Comparison of ENCODE assay signal across 19 cellular contexts in the genomic region with DNA sequence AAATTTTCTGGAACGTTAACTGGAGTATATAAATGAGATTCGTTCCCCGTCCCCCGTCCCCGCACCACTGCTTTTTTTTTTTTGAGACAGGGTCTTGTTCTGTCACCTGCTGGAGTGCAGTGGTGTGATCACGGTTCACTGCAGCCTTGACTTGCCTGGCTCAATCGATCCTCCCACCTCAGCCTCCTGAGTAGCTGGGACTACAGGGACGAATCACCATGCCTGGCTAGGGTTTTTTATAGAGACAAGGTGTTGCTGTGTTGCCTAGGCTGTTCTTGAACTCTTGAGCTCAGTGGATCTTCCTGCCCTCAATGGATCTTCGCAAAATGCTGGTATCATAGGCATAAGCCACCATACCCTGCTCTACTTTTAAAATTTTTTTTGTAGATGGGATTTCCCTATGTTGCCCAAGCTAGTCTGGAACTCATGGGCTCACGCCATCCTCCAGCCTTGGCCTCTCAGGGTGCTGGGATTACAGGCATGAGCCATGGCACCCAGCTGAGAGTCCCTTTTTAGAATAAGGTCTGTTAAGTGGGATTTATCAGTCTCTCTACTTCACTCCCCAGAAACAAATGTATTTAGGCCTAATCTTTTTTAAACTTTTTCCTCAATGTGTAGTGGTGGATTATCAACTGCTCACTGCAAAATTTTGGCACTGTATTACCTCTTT.
DNase-seq lines count a peak whose midpoint lies in the region; ATAC-seq, FAIRE-seq and TF ChIP-seq lines count a peak whose summit lies in the region.
"Had no signal": no experiment of that assay in that cellular context is flagged by ENCODE, and none has a peak within 500 bp of the region (broad histone marks: within the 10 kb centered on the region; RNA-seq: fewer than 3 reads in every experiment).

No MANE protein-coding gene starts in this region.

- no peak overlapping the region for H3K27ac Mint-ChIP-seq in CD4-positive, alpha-beta T cell
- no peak overlapping the region for H3K27ac Mint-ChIP-seq in HFFc6
- peak overlapping the region; percentile 48 for H3K27ac Mint-ChIP-seq in dendritic cell treated with granulocyte-macrophage colony-stimulating factor and Interleukin-4, amounts not matched to agents 40 ng/mL and 50 ng/mL, for 4 days
- H3K27ac Mint-ChIP-seq: memory B cell had no signal

- no peaks in the 10 kb centered on the region for H3K27me3 Mint-ChIP-seq in CD4-positive, alpha-beta T cell
- peaks cover 2% of the 10 kb centered on the region; the same call in 1 of the 2 replicates for H3K27me3 Mint-ChIP-seq in HFFc6 (ENCODE audit: insufficient read depth)
- no peaks in the 10 kb centered on the region for H3K27me3 Mint-ChIP-seq in dendritic cell treated with granulocyte-macrophage colony-stimulating factor and Interleukin-4, amounts not matched to agents 40 ng/mL and 50 ng/mL, for 4 days
- H3K27me3 Mint-ChIP-seq: memory B cell had no signal

- POLR2A ChIA-PET in CD4-positive, alpha-beta T cell (lab: Charles Lee): no interaction called here

- H3K9me3 ChIP-seq in CD4-positive, alpha-beta T cell (ENCODE audit: control insufficient read depth, low read length): no peaks in the 10 kb centered on the region
- no peaks in the 10 kb centered on the region for H3K9me3 ChIP-seq in ovary

- TF ChIP-seq POLR2A in ovary (IDR thresholded peaks at IDR 0.05): no peak

- TF ChIP-seq CTCF in CD4-positive, alpha-beta T cell (IDR thresholded peaks at IDR 0.05): no peak
- no peak for TF ChIP-seq CTCF in HFFc6 (IDR thresholded peaks at IDR 0.05)
- no peak for TF ChIP-seq CTCF in ovary (IDR thresholded peaks at IDR 0.05)

- 84 to 88% (median 84%) methylated on average over 10 of the region's 10 CpGs for WGBS in ovary, 3 donors

- DNase-seq in CD4-positive, alpha-beta T cell: no peak
- DNase-seq in HFFc6 (no peak), ovary (no peak), SK-N-DZ (ENCODE audit: low spot score) (no peak), frontal cortex (ENCODE audit: low spot score in 2 of 2) (no peak)
- DNase-seq: activated CD8-positive, alpha-beta memory T cell treated with anti-CD3 and anti-CD28 coated beads for 24 hours; activated gamma-delta T cell treated with Interleukin-2 at 50 U/mL for 16 hours; DMS79 treated with DMSO at 0.1 percent for 48 hours; effector CD4-positive, alpha-beta T cell; HCEC 1CT; NCI-H146; NCI-H446 treated with DMSO at 0.1 percent for 48 hours; stimulated activated naive CD4-positive, alpha-beta T cell had no signal

- CTCF ChIA-PET in CD4-positive, alpha-beta T cell (lab: Charles Lee): no interaction called here

- intact Hi-C loops in CD4-positive, alpha-beta T cell (cut with DNase I, micrococcal nuclease): no loop called here
- intact Hi-C loops in dendritic cell treated with granulocyte-macrophage colony-stimulating factor and Interleukin-4, amounts not matched to agents 40 ng/mL and 50 ng/mL, for 4 days (cut with micrococcal nuclease): no loop called here
- intact Hi-C loops in ovary (cut with DNase I): no loop called here

- peak overlapping the region; percentile 63 for H3K4me3 Mint-ChIP-seq in CD4-positive, alpha-beta T cell
- H3K4me3 Mint-ChIP-seq in HFFc6: peak overlapping the region; percentile 53
- peak overlapping the region; percentile 26 for H3K4me3 Mint-ChIP-seq in dendritic cell treated with granulocyte-macrophage colony-stimulating factor and Interleukin-4, amounts not matched to agents 40 ng/mL and 50 ng/mL, for 4 days
- H3K4me3 Mint-ChIP-seq: memory B cell had no signal

- no peak overlapping the region for H3K4me3 ChIP-seq in ovary
- H3K4me3 ChIP-seq: BLaER1 had no signal

- H3K27me3 ChIP-seq in CD4-positive, alpha-beta T cell (ENCODE audit: control insufficient read depth, insufficient read depth, low read length): no peaks in the 10 kb centered on the region
- no peaks in the 10 kb centered on the region for H3K27me3 ChIP-seq in ovary
- H3K27me3 ChIP-seq: BLaER1 had no signal

- no peak for FAIRE-seq in frontal cortex (lab: Jason Lieb, UNC)

- no peaks in the 10 kb centered on the region for H3K36me3 ChIP-seq in ovary
- H3K36me3 ChIP-seq: BLaER1 had no signal

- no peaks in the 10 kb centered on the region for H3K9me3 Mint-ChIP-seq in CD4-positive, alpha-beta T cell
- H3K9me3 Mint-ChIP-seq in HFFc6: peaks cover 12% of the 10 kb centered on the region
- peaks cover 9% of the 10 kb centered on the region for H3K9me3 Mint-ChIP-seq in dendritic cell treated with granulocyte-macrophage colony-stimulating factor and Interleukin-4, amounts not matched to agents 40 ng/mL and 50 ng/mL, for 4 days
- H3K9me3 Mint-ChIP-seq: memory B cell had no signal

- no peak for ATAC-seq in CD4-positive, alpha-beta T cell (ENCODE audit: poor library complexity)
- ATAC-seq in GM19455 (IDR thresholded peaks at IDR 0.05; ENCODE audit: unreplicated experiment) (no peak), HG02973 (IDR thresholded peaks at IDR 0.05; ENCODE audit: unreplicated experiment) (no peak)

- TF ChIP-seq EP300 in ovary (IDR thresholded peaks at IDR 0.05): no peak

- peaks cover 11% of the 10 kb centered on the region for H3K4me1 ChIP-seq in ovary (ENCODE audit: insufficient read depth)
- H3K4me1 ChIP-seq: BLaER1 had no signal

- no peak overlapping the region for H3K27ac ChIP-seq in CD4-positive, alpha-beta T cell (ENCODE audit: low read depth, low read length)
- peak overlapping the region; percentile 22 to 49 for H3K27ac ChIP-seq in ovary
- H3K27ac ChIP-seq: BLaER1, KMS-11 had no signal

- H3K4me1 Mint-ChIP-seq in CD4-positive, alpha-beta T cell (ENCODE audit: low read depth): peaks cover 46% of the 10 kb centered on the region
- peaks cover 55% of the 10 kb centered on the region for H3K4me1 Mint-ChIP-seq in HFFc6 (ENCODE audit: low read depth)
- peaks cover 25% of the 10 kb centered on the region for H3K4me1 Mint-ChIP-seq in dendritic cell treated with granulocyte-macrophage colony-stimulating factor and Interleukin-4, amounts not matched to agents 40 ng/mL and 50 ng/mL, for 4 days (ENCODE audit: low read depth)

- peaks cover 4% of the 10 kb centered on the region for H3K36me3 Mint-ChIP-seq in CD4-positive, alpha-beta T cell (ENCODE audit: low read depth)
- H3K36me3 Mint-ChIP-seq in HFFc6 (ENCODE audit: low read depth): peaks cover 24% of the 10 kb centered on the region
- H3K36me3 Mint-ChIP-seq in dendritic cell treated with granulocyte-macrophage colony-stimulating factor and Interleukin-4, amounts not matched to agents 40 ng/mL and 50 ng/mL, for 4 days (ENCODE audit: low read depth): peaks cover 30% of the 10 kb centered on the region
- H3K36me3 Mint-ChIP-seq: memory B cell had no signal
